In genomic region chr6:34535646-34536045, GRCh38 we compare ENCODE assay signal across 25 cellular contexts. TPM values are rescaled to one million over a fixed set of nuclear protein-coding genes. Genes with fewer than 3 reads are reported as not detected.
DNase-seq lines count a peak whose midpoint lies in the region; ATAC-seq, FAIRE-seq and TF ChIP-seq lines count a peak whose summit lies in the region.
"Had no signal": no experiment of that assay in that cellular context is flagged by ENCODE, and none has a peak within 500 bp of the region (broad histone marks: within the 10 kb centered on the region; RNA-seq: fewer than 3 reads in every experiment).

No MANE protein-coding gene starts in this region.

- no peaks in the 10 kb centered on the region for H3K79me2 ChIP-seq in K562 (ENCODE audit: control insufficient read depth, insufficient read depth, low read length)

- H3K4me1 ChIP-seq in A549: peaks cover 27% of the 10 kb centered on the region
- peaks cover 9 to 58% of the 10 kb centered on the region in 2 experiments; a peak in 4 of 5 replicates for H3K4me1 ChIP-seq in K562 (replicated peaks in 1 of 2; ENCODE audit: control insufficient read depth in 2 of 2, insufficient read depth in 2 of 2, low read length in 2 of 2)
- no peaks in the 10 kb centered on the region for H3K4me1 ChIP-seq in neuronal stem cell (ENCODE audit: control insufficient read depth in 2 of 2, insufficient read depth in 1 of 2, low read depth in 1 of 2, low read length in 2 of 2)
- H3K4me1 ChIP-seq: BE2C had no signal

- H3K9me3 ChIP-seq in A549 (no peaks in the 10 kb centered on the region), K562 (replicated peaks; ENCODE audit: control insufficient read depth, insufficient read depth, low read depth, low read length) (no peaks in the 10 kb centered on the region), neuronal stem cell (replicated peaks in 1 of 2; ENCODE audit: control insufficient read depth in 2 of 2, insufficient read depth in 1 of 2, low read depth in 1 of 2, low read length in 2 of 2) (no peaks in the 10 kb centered on the region)
- H3K9me3 ChIP-seq: BE2C, Peyer's patch had no signal

- H2BK12ac ChIP-seq in neuronal stem cell (ENCODE audit: low read length): no peak overlapping the region

- H3K27ac ChIP-seq in A549 (peak overlapping the region; percentile 53 to 77; a peak in 5 of 6 replicates), K562 (ENCODE audit: extremely low read depth, low read depth, low read length) (no peak overlapping the region), neuronal stem cell (replicated peaks; ENCODE audit: low read length) (no peak overlapping the region)
- H3K27ac ChIP-seq: HL-60 had no signal

- CTCF ChIA-PET in A549 (lab: Yijun Ruan, JAX): interaction anchor here (1.5 to 2.6 kb wide), 4 partner anchors 8 to 75 kb away, joined by 4 to 12 read pairs (median 6); no protein-coding TSS in a partner anchor
- CTCF ChIA-PET in K562 (lab: Yijun Ruan, JAX; ENCODE audit: low intra/inter-chr PET ratio): no interaction called here

- no peak overlapping the region for H3K23ac ChIP-seq in neuronal stem cell (ENCODE audit: low read depth, low read length, poor library complexity)

- H3K4me3 ChIP-seq in A549 (no peak overlapping the region), LNCaP clone FGC (ENCODE audit: low read depth, low read length) (peak overlapping the region; percentile 28), K562 (no peak overlapping the region), neuronal stem cell (ENCODE audit: low read length in 2 of 2) (no peak overlapping the region)
- H3K4me3 ChIP-seq: Peyer's patch had no signal

- WGBS in A549 (ENCODE audit: missing lambda C conversion rate): 82% methylated on average over 2 of the region's 11 CpGs
- 51% methylated on average over 11 of the region's 11 CpGs for WGBS in K562 (ENCODE audit: insufficient coverage, low coverage, missing lambda C conversion rate)
- WGBS in neuronal stem cell (ENCODE audit: extremely low coverage in 2 of 2, insufficient read length in 2 of 2, insufficient replicate concordance in 1 of 2), 2 donors: no CpG with 5 or more reads among the region's 11 CpGs

- H3K36me3 ChIP-seq in K562 (ENCODE audit: control insufficient read depth, insufficient read depth, low read length) (no peaks in the 10 kb centered on the region), neuronal stem cell (replicated peaks in 1 of 2; ENCODE audit: control insufficient read depth in 2 of 2, insufficient read depth in 2 of 2, low read length in 2 of 2) (no peaks in the 10 kb centered on the region)
- H3K36me3 ChIP-seq: BE2C, Peyer's patch had no signal

- H2BK120ac ChIP-seq in neuronal stem cell (ENCODE audit: low read depth, low read length): no peak overlapping the region

- no peak for TF ChIP-seq CTCF in A549 (IDR thresholded peaks at IDR 0.05)
- TF ChIP-seq CTCF in LNCaP clone FGC (IDR thresholded peaks at IDR 0.05; ENCODE audit: control insufficient read depth, extremely low read depth, insufficient read depth): no peak
- no peak for TF ChIP-seq CTCF in K562 (IDR thresholded peaks at IDR 0.05 in 2 of 3, conservative IDR thresholded peaks at IDR 0.05 in 1 of 3; ENCODE audit: insufficient read depth in 2 of 3, low read depth in 1 of 3, low read length in 3 of 3)

- DNase-seq in A549 (ENCODE audit: low read depth in 1 of 2, low spot score in 1 of 2): no peak
- DNase-seq in LNCaP clone FGC (ENCODE audit: low read depth): no peak
- no peak for DNase-seq in K562 (ENCODE audit: extremely low read depth in 1 of 4, low spot score in 3 of 4)
- DNase-seq in neuronal stem cell (ENCODE audit: low spot score): no peak
- DNase-seq in NCI-H1417 (lab: John Stamatoyannopoulos, UW): no peak
- no peak for DNase-seq in A172 (ENCODE audit: low spot score)
- DNase-seq: BE2C; CD4-positive, CD25-positive, alpha-beta regulatory T cell; COR-L47; DMS53; GOT3; HCEC 1CT; NCI-H1436 treated with DMSO at 0.1 percent for 48 hours; NCI-H1930; NCI-H2107; NCI-H446; NCI-H524 treated with DMSO at 0.1 percent for 48 hours; NCI-H774; SHP77 treated with DMSO at 0.1 percent for 48 hours had no signal

- H3K9ac ChIP-seq in K562 (ENCODE audit: insufficient read depth in 1 of 2, low read depth in 2 of 2, low read length in 2 of 2) (peak overlapping the region in 1 of 2 experiments; percentile 22; a peak in 1 of 4 replicates), neuronal stem cell (ENCODE audit: low read depth, low read length, poor library complexity) (no peak overlapping the region)

- no peak for FAIRE-seq in A549 (lab: Jason Lieb, UNC)
- FAIRE-seq in K562 (lab: Jason Lieb, UNC): no peak
- FAIRE-seq: G401.6 had no signal

- H4K8ac ChIP-seq in neuronal stem cell (ENCODE audit: low read depth, low read length): no peak overlapping the region

- H2BK15ac ChIP-seq in neuronal stem cell (ENCODE audit: low read length): peak overlapping the region; percentile 32

- TF ChIP-seq RAD21 in A549 (conservative IDR thresholded peaks at IDR 0.05 in 1 of 2, IDR thresholded peaks at IDR 0.05 in 1 of 2): no peak
- TF ChIP-seq RAD21 in K562 (CRISPR knock-in tag; conservative IDR thresholded peaks at IDR 0.05 in 1 of 2, IDR thresholded peaks at IDR 0.05 in 1 of 2): no peak

- no peaks in the 10 kb centered on the region for H3K27me3 ChIP-seq in K562 (ENCODE audit: control insufficient read depth in 2 of 2, insufficient read depth in 2 of 2, low read length in 2 of 2)
- H3K27me3 ChIP-seq in neuronal stem cell (ENCODE audit: control insufficient read depth in 3 of 3, insufficient read depth in 3 of 3, low read depth in 1 of 3, low read length in 3 of 3): peaks cover 0 to 57% (median 0%) of the 10 kb centered on the region in 3 experiments
- H3K27me3 ChIP-seq: BE2C, Peyer's patch had no signal

- H3K79me1 ChIP-seq in neuronal stem cell (ENCODE audit: low read depth, low read length): peaks cover 2% of the 10 kb centered on the region

- H2AFZ ChIP-seq in K562 (ENCODE audit: low read depth, low read length) (no peak overlapping the region), neuronal stem cell (ENCODE audit: low read length) (no peak overlapping the region)

- no peak overlapping the region for H4K91ac ChIP-seq in neuronal stem cell (ENCODE audit: low read depth, low read length, poor library complexity)

- TF ChIP-seq POLR2A in A549 (IDR thresholded peaks at IDR 0.05; ENCODE audit: low read length) (no peak), K562 (conservative IDR thresholded peaks at IDR 0.05) (no peak)

- H3K18ac ChIP-seq in neuronal stem cell (ENCODE audit: low read length): no peak overlapping the region

- POLR2A ChIA-PET in A549 (lab: Yijun Ruan, JAX) (interaction anchor here (0.6 kb wide), 1 partner anchor 66 kb away, joined by 4 read pairs; no protein-coding TSS in a partner anchor), K562 (lab: Yijun Ruan, JAX) (interaction anchor here (0.9 to 1.1 kb wide), 3 partner anchors 10 to 65 kb away, joined by 4 to 5 read pairs (median 4); no protein-coding TSS in a partner anchor)

- H3K9me1 ChIP-seq in K562 (ENCODE audit: control insufficient read depth, insufficient read depth, low read length): no peaks in the 10 kb centered on the region

- peak overlapping the region; percentile 68 for H2AK5ac ChIP-seq in neuronal stem cell (ENCODE audit: low read depth, low read length)

- in situ Hi-C loops in K562 (cut with MboI): no loop called here

- peak overlapping the region; percentile 61; the same call in 1 of the 3 replicates for H3K4me2 ChIP-seq in A549
- H3K4me2 ChIP-seq in K562 (ENCODE audit: insufficient read depth, low read length): no peak overlapping the region
- H3K4me2 ChIP-seq in neuronal stem cell (ENCODE audit: insufficient read depth, low read length, poor library complexity, severe bottlenecking): no peak overlapping the region

- ATAC-seq in A549 (no peak), K562 (no peak), GM19351 (IDR thresholded peaks at IDR 0.05; ENCODE audit: unreplicated experiment) (no peak)

- intact Hi-C loops in K562 (cut with micrococcal nuclease): no loop called here

- H2BK5ac ChIP-seq in neuronal stem cell (ENCODE audit: low read length): peak overlapping the region; percentile 79

- no TSS peak for BruUV-seq in K562 (replicated peaks; lab: Mats Ljungman, UMichigan)

- no peaks in the 10 kb centered on the region for H4K20me1 ChIP-seq in K562 (replicated peaks; ENCODE audit: control insufficient read depth, insufficient read depth, low read length)

- no peak overlapping the region for H3K14ac ChIP-seq in neuronal stem cell (ENCODE audit: low read length)

- no peak overlapping the region for H3K4ac ChIP-seq in neuronal stem cell (ENCODE audit: low read length)

- TF ChIP-seq EP300 in A549 (IDR thresholded peaks at IDR 0.05): no peak
- no peak for TF ChIP-seq EP300 in K562 (IDR thresholded peaks at IDR 0.05; ENCODE audit: low read length)

TF ChIP-seq in A549, 52 proteins besides CTCF, POLR2A, EP300 and RAD21 (continues in another document):
- TF ChIP-seq RARB (CRISPR knock-in tag; IDR thresholded peaks at IDR 0.05): no peak

RNA-seq across cellular contexts. Expression of gene SPDEF, which starts 20.5 kb away (rescaled TPM):
- 5.4 and 6.2 TPM in 2 replicates for polyA plus RNA-seq in A549 (2011; rRNA removed)
- 4.3 and 6.3 TPM in 2 replicates for polyA plus RNA-seq in A549 (2012; cell fraction: cytosol; rRNA removed)
- polyA plus RNA-seq in A549 (2012; cell fraction: nucleus; rRNA removed): 4.7 and 7.5 TPM in 2 replicates
- 2.2 to 4.3 TPM (median 3.7 TPM) in 3 replicates for polyA plus RNA-seq in A549 (2017; fragmentation: RNase III; extraction: RNeasy Plus Mini Kit Qiagen cat#74134 plus additional on column Dnase treatment)
- polyA minus RNA-seq in A549 (2011; rRNA and poly(A)+ RNA removed): 4.3 and 7.2 TPM in 2 replicates
- not detected in 2 replicates for total RNA-seq in K562 (2011; cell fraction: chromatin; rRNA removed; ENCODE audit: low replicate concordance)
- total RNA-seq in K562 (2011; cell fraction: nucleolus; rRNA removed): 0.13 TPM in 1 of 2 replicates, not detected in the other
- total RNA-seq in K562 (2011; cell fraction: nucleoplasm; rRNA removed): 0.29 TPM in 1 of 2 replicates, not detected in the other
- total RNA-seq in K562 (2014; rRNA removed): 0.08 TPM in 1 of 2 replicates, not detected in the other
- total RNA-seq in K562 (2014; rRNA removed; fragmentation: Illumina TruSeq; extraction: Trizol): not detected in 2 replicates
- 0.11 and 0.15 TPM in 2 replicates for total RNA-seq in K562 (2015; rRNA removed; fragmentation: Illumina TruSeq; extraction: Trizol)
- total RNA-seq in K562 (2021): 0.11 and 0.16 TPM in 2 replicates
- 0.04 and 0.08 TPM in 2 replicates for polyA plus RNA-seq in K562 (2011; rRNA removed)
- polyA plus RNA-seq in K562 (2011; cell fraction: cytosol; rRNA removed): 0.13 and 0.16 TPM in 2 replicates
- 0.23 and 0.35 TPM in 2 replicates for polyA plus RNA-seq in K562 (2011; cell fraction: nucleus; rRNA removed)
- 0.05 TPM in 1 of 2 replicates, not detected in the other for polyA plus RNA-seq in K562 (2012)
- polyA plus RNA-seq in K562 (2014; fragmentation: Illumina TruSeq; extraction: Trizol): 0.10 TPM in 1 of 2 replicates, not detected in the other
- polyA plus RNA-seq in K562 (2014; fragmentation: Nextera tagmentation; extraction: Ambion mirVana): not detected
- 0.08 and 0.12 TPM in 2 replicates for polyA plus RNA-seq in K562 (2014; rRNA removed)
- not detected in 2 replicates for polyA minus RNA-seq in K562 (2011; rRNA and poly(A)+ RNA removed)
- not detected in 2 replicates for polyA minus RNA-seq in K562 (2011; cell fraction: cytosol; rRNA and poly(A)+ RNA removed)
- not detected in 2 replicates for polyA minus RNA-seq in K562 (2011; cell fraction: nucleus; rRNA and poly(A)+ RNA removed)
- 0.18 TPM for polyA plus RNA-seq in neuronal stem cell (2013, experiment 1 of 2)
- polyA plus RNA-seq in neuronal stem cell (2013, experiment 2 of 2): 0.18 TPM
- not detected in 2 replicates for total RNA-seq in A172 (2014; rRNA removed; shearing (Covaris generic))
- total RNA-seq: T-helper 1 cell treated with Interleukin-12 subunit alpha and Interleukin-12 subunit beta and Interleukin-4 antibody, amounts not matched to agents 30 ng/mL and 1 ng/mL, for 36 hours had no signal
- polyA plus RNA-seq: CD4-positive, CD25-positive, alpha-beta regulatory T cell; IgD-negative memory B cell had no signal

Comparison
In these comparisons a context has a peak if more than half of its experiments do, and no peak if none do; other contexts are left out.
1. H3K27ac ChIP-seq: peak in A549 (2 of 2); none in K562 (single experiment) and neuronal stem cell (single experiment).
2. Of the 35 proteins assayed by ChIP-seq in both K562 and A549: peak only in K562: MAX; only in A549: none; in both: none; in neither: 34.